ENCODE assay signal across 9 cellular contexts in genomic region chr12:6773662-6774351, GRCh38. TPM values are rescaled to one million over a fixed set of nuclear protein-coding genes. Genes with fewer than 3 reads are reported as not detected.
DNase-seq lines count a peak whose midpoint lies in the region; ATAC-seq and TF ChIP-seq lines count a peak whose summit lies in the region.
"Had no signal": no experiment of that assay in that cellular context is flagged by ENCODE, and none has a peak within 500 bp of the region (broad histone marks: within the 10 kb centered on the region; RNA-seq: fewer than 3 reads in every experiment).

No MANE protein-coding gene starts in this region.

- intact Hi-C loops in CD4-positive, alpha-beta T cell (cut with DNase I, micrococcal nuclease): no loop called here
- intact Hi-C loops in colonic mucosa (cut with DNase I): no loop called here
- intact Hi-C loops in ovary (cut with DNase I): loop anchor here in 1 of 4 donors (10.0 kb wide), 1 partner anchor 219 kb away; the partner anchor contains the start of gene IFFO1

- CTCF ChIA-PET in CD4-positive, alpha-beta T cell (lab: Charles Lee): interaction anchor here (1.2 kb wide), 1 partner anchor 20 kb away, joined by 4 read pairs; no protein-coding TSS in a partner anchor

- DNase-seq in CD4-positive, alpha-beta T cell: no peak
- DNase-seq in Peyer's patch: no peak
- DNase-seq in colonic mucosa: peak; percentile 40
- DNase-seq in ovary: peak in 2 of 5 donors; percentile 20 to 59
- DNase-seq in cerebellar nuclear complex (lab: John Stamatoyannopoulos, UW): no peak
- no peak for DNase-seq in NCI-H82 (lab: John Stamatoyannopoulos, UW)
- no peak for DNase-seq in NCI-H1436 treated with DMSO at 0.1 percent for 48 hours (lab: John Stamatoyannopoulos, UW)
- DNase-seq: NCI-H2081 treated with DMSO at 0.1 percent for 48 hours had no signal

- no peak for TF ChIP-seq CTCF in CD4-positive, alpha-beta T cell (IDR thresholded peaks at IDR 0.05)
- TF ChIP-seq CTCF in Peyer's patch (IDR thresholded peaks at IDR 0.05) (no peak), colonic mucosa (IDR thresholded peaks at IDR 0.05) (no peak), ovary (IDR thresholded peaks at IDR 0.05) (no peak)

- ATAC-seq in CD4-positive, alpha-beta T cell (ENCODE audit: poor library complexity): peak; percentile 33
- ATAC-seq in HG03342 (IDR thresholded peaks at IDR 0.05; ENCODE audit: unreplicated experiment): no peak

- no peak overlapping the region for H3K9ac ChIP-seq in colonic mucosa (ENCODE audit: low read depth in 2 of 2, low read length in 2 of 2)

- TF ChIP-seq POLR2A in Peyer's patch (IDR thresholded peaks at IDR 0.05): no peak
- no peak for TF ChIP-seq POLR2A in ovary (IDR thresholded peaks at IDR 0.05)

- peak overlapping the region; percentile 28 to 49 (median 38) for H3K4me3 ChIP-seq in Peyer's patch
- H3K4me3 ChIP-seq in colonic mucosa: peak overlapping the region; percentile 9
- peak overlapping the region; percentile 37 for H3K4me3 ChIP-seq in ovary

- no peaks in the 10 kb centered on the region for H3K9me3 Mint-ChIP-seq in CD4-positive, alpha-beta T cell

- no peaks in the 10 kb centered on the region for H3K36me3 Mint-ChIP-seq in CD4-positive, alpha-beta T cell (ENCODE audit: low read depth)

- peaks cover 8% of the 10 kb centered on the region for H3K27me3 ChIP-seq in CD4-positive, alpha-beta T cell (ENCODE audit: control insufficient read depth, insufficient read depth, low read length)
- H3K27me3 ChIP-seq in Peyer's patch (no peaks in the 10 kb centered on the region), colonic mucosa (peaks cover 9% of the 10 kb centered on the region), ovary (no peaks in the 10 kb centered on the region)

- TF ChIP-seq EP300 in ovary (IDR thresholded peaks at IDR 0.05): no peak

- H3K36me3 ChIP-seq in Peyer's patch (peaks cover 0 to 14% (median 0%) of the 10 kb centered on the region in 3 donors), colonic mucosa (no peaks in the 10 kb centered on the region), ovary (no peaks in the 10 kb centered on the region)

- no peak overlapping the region for H3K27ac ChIP-seq in CD4-positive, alpha-beta T cell (ENCODE audit: low read depth, low read length)
- H3K27ac ChIP-seq in Peyer's patch (peak overlapping the region; percentile 57 to 79 (median 62)), colonic mucosa (no peak overlapping the region), ovary (peak overlapping the region; percentile 4 to 62)

- H3K27me3 Mint-ChIP-seq in CD4-positive, alpha-beta T cell: peaks cover 48% of the 10 kb centered on the region

- peak overlapping the region; percentile 70 for H3K27ac Mint-ChIP-seq in CD4-positive, alpha-beta T cell

- H3K4me1 ChIP-seq in Peyer's patch: peaks cover 0 to 61% (median 7%) of the 10 kb centered on the region in 4 donors
- no peaks in the 10 kb centered on the region for H3K4me1 ChIP-seq in colonic mucosa
- peaks cover 10% of the 10 kb centered on the region for H3K4me1 ChIP-seq in ovary (ENCODE audit: insufficient read depth)

- POLR2A ChIA-PET in CD4-positive, alpha-beta T cell (lab: Charles Lee): interaction anchor here (0.6 to 4.0 kb wide), 7 partner anchors 9 to 169 kb away, joined by 3 to 15 read pairs (median 3); partner anchors contain the start of genes MLF2, RNU7-1 and ZNF384

- WGBS in ovary, 3 donors: 22 to 40% (median 30%) methylated on average over 38 to 57 of the region's 57 CpGs

- H3K4me1 Mint-ChIP-seq in CD4-positive, alpha-beta T cell (ENCODE audit: low read depth): peaks cover 56% of the 10 kb centered on the region

- peak overlapping the region; percentile 86 for H3K4me3 Mint-ChIP-seq in CD4-positive, alpha-beta T cell

- no peaks in the 10 kb centered on the region for H3K9me3 ChIP-seq in CD4-positive, alpha-beta T cell (ENCODE audit: control insufficient read depth, low read length)
- H3K9me3 ChIP-seq in Peyer's patch (no peaks in the 10 kb centered on the region), colonic mucosa (no peaks in the 10 kb centered on the region), ovary (no peaks in the 10 kb centered on the region)

RNA-seq across cellular contexts. Expression of gene LAG3, which starts 1.5 kb away (rescaled TPM):
- 1 to 10 TPM in 1 of 2 experiments, under 1 TPM in 1; 0.82 to 1.4 TPM for total RNA-seq in CD4-positive, alpha-beta T cell
- 1 to 10 TPM in 3 of 4 donors, not detected in 1; 1.3 to 3.0 (median 1.6) TPM for total RNA-seq in Peyer's patch
- 1 to 10 TPM; 1.0 to 1.2 TPM for total RNA-seq in colonic mucosa
- 10 to 100 TPM in 6 of 7 donors, 1 to 10 TPM in 1; 8.5 to 21.8 (median 16.0) TPM for total RNA-seq in ovary
- 10 to 100 TPM in 1 of 2 donors, 1 to 10 TPM in 1; 4.7 to 13.7 TPM for polyA plus RNA-seq in ovary

RNA-seq across cellular contexts. Expression of gene PTMS, which starts 7.6 kb away (rescaled TPM):
- 1 to 10 TPM; 1.5 to 1.9 TPM for total RNA-seq in CD4-positive, alpha-beta T cell
- total RNA-seq in Peyer's patch (10 to 100 TPM; 44.2 to 87.5 (median 53.0) TPM), colonic mucosa (100 to 1,000 TPM; 169 to 182 TPM), ovary (1,000 to 10,000 TPM in 1 of 7 donors, 100 to 1,000 TPM in 6; 100 to 1,013 (median 576) TPM)
- polyA plus RNA-seq in ovary: 100 to 1,000 TPM; 550 to 594 TPM

RNA-seq across cellular contexts. Expression of gene CD4, which starts 15.5 kb away (rescaled TPM):
- 100 to 1,000 TPM; 134 to 136 TPM for total RNA-seq in CD4-positive, alpha-beta T cell
- total RNA-seq in Peyer's patch (1 to 10 TPM; 2.1 to 9.1 (median 4.0) TPM), colonic mucosa (10 to 100 TPM in 1 of 2 donors, 1 to 10 TPM in 1; 6.2 to 13.4 TPM), ovary (10 to 100 TPM in 4 of 7 donors, 1 to 10 TPM in 3; 2.1 to 12.5 (median 10.3) TPM)
- polyA plus RNA-seq in ovary: 10 to 100 TPM in 1 of 2 donors, 1 to 10 TPM in 1; 7.3 to 40.2 TPM

RNA-seq across cellular contexts. Expression of gene MLF2, which starts 20.9 kb away (rescaled TPM):
- total RNA-seq in CD4-positive, alpha-beta T cell: 100 to 1,000 TPM; 114 to 121 TPM
- total RNA-seq in Peyer's patch: 100 to 1,000 TPM in 3 of 4 donors, 10 to 100 TPM in 1; 94.9 to 212 (median 182) TPM
- 100 to 1,000 TPM; 199 to 212 TPM for total RNA-seq in colonic mucosa
- total RNA-seq in ovary: 100 to 1,000 TPM in 6 of 7 donors, 10 to 100 TPM in 1; 64.1 to 162 (median 141) TPM
- 100 to 1,000 TPM; 130 to 138 TPM for polyA plus RNA-seq in ovary

RNA-seq across cellular contexts. Expression of gene GPR162, which starts 47.8 kb away (rescaled TPM):
- not detected for total RNA-seq in CD4-positive, alpha-beta T cell
- total RNA-seq in Peyer's patch: 10 to 100 TPM in 1 of 4 donors, 1 to 10 TPM in 2, not detected in 1; 2.5 to 11.6 (median 4.1) TPM
- total RNA-seq in colonic mucosa: 1 to 10 TPM; 1.9 to 2.7 TPM
- 10 to 100 TPM in 2 of 7 donors, 1 to 10 TPM in 4, under 1 TPM in 1; 0.60 to 12.0 (median 7.6) TPM for total RNA-seq in ovary
- 1 to 10 TPM; 1.2 to 9.0 TPM for polyA plus RNA-seq in ovary

Comparison
In these comparisons a context has a peak if more than half of its experiments do, and no peak if none do; other contexts are left out.
1. H3K27ac ChIP-seq: peak in Peyer's patch (4 of 4) and ovary (2 of 2); none in CD4-positive, alpha-beta T cell (single experiment) and colonic mucosa (single experiment).
2. RNA of gene PTMS, which starts 7.6 kb away (total RNA-seq): 100 to 1,013 TPM in ovary, 169 to 182 TPM in colonic mucosa and 44.2 to 87.5 TPM in Peyer's patch; 1.5 to 1.9 TPM in CD4-positive, alpha-beta T cell; every median in the first group is over 10 times any median in the second.
3. RNA of gene CD4, which starts 15.5 kb away (total RNA-seq): 134 to 136 TPM in CD4-positive, alpha-beta T cell; 6.2 to 13.4 TPM in colonic mucosa, 2.1 to 12.5 TPM in ovary and 2.1 to 9.1 TPM in Peyer's patch; every median in the first group is over 4 times any median in the second.
4. Peak in every context shown above with its lines, with median percentiles within 50 percentile points of each other: H3K4me3 ChIP-seq.